ENCODE assay signal across 1 cellular context in genomic region chr12:56078931-56079728, GRCh38.
TF ChIP-seq lines count a peak whose summit lies in the region.

No MANE protein-coding gene starts in this region.

TF ChIP-seq in PFSK-1, 5 proteins besides CTCF, POLR2A, EP300 and RAD21:
- TF ChIP-seq REST (IDR thresholded peaks at IDR 0.05; ENCODE audit: insufficient read depth in 1 of 2, low read depth in 2 of 2, low read length in 2 of 2), result no peak
- TF ChIP-seq POLR2AphosphoS5 (IDR thresholded peaks at IDR 0.05; ENCODE audit: low read depth, low read length), result peak; percentile 27; the same call in 1 of the 2 replicates
- TF ChIP-seq FOXP2 (optimal IDR thresholded peaks at IDR 0.05; ENCODE audit: borderline replicate concordance, extremely low read depth, extremely low read length, insufficient read depth), result no peak
- TF ChIP-seq SIN3A (IDR thresholded peaks at IDR 0.05; ENCODE audit: borderline replicate concordance, insufficient read depth, low read length), result no peak
- TF ChIP-seq TAF1 (IDR thresholded peaks at IDR 0.05; ENCODE audit: borderline replicate concordance, insufficient read depth, low read length), result no peak
